Comparison of ENCODE assay signal across 1 cellular context in the genomic region with DNA sequence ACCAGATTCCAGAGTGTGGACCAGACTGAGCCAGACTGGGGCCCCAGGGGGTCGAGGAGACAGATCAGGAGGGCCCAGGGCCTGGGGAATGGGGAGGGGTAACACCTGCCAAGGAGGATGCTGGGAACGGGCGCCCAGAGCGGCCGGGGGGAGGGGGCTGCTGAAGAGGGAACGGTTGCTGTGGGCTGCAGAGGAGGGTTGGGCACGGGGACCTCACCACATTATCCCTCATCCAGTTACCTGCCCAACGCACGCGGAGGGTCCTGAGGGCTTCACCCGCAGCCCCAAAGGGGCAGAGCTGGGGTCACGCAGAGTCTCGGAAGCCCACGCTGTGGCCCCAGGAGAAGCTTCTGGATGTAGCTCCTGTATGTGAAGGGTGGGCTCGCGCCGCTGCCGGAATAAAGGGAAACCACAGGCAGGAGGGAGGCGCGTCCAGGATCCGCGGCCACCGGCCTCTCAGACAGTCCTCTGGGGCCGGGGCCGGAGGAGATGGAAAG.
TF ChIP-seq lines count a peak whose summit lies in the region.

No MANE protein-coding gene starts in this region.

TF ChIP-seq in GM12878, 131 proteins besides CTCF, POLR2A, EP300 and RAD21 (continues in another document):
- TF ChIP-seq RELB (IDR thresholded peaks at IDR 0.05; ENCODE audit: low read depth) (no peak), IKZF1 (conservative IDR thresholded peaks at IDR 0.05) (no peak), POU2F2 (IDR thresholded peaks at IDR 0.05; ENCODE audit: borderline replicate concordance, low read depth, low read length) (peak; percentile 25; the same call in 1 of the 3 replicates), MLLT1 (IDR thresholded peaks at IDR 0.05) (no peak), CBFB (IDR thresholded peaks at IDR 0.05; ENCODE audit: low read depth) (no peak), STAT1 (conservative IDR thresholded peaks at IDR 0.05) (no peak), MTA2 (IDR thresholded peaks at IDR 0.05; ENCODE audit: low read depth) (no peak), TCF12 (IDR thresholded peaks at IDR 0.05; ENCODE audit: low read depth, low read length) (0 out of 2 replicates have a peak, but pooled peaks have one; percentile 8), BACH1 (IDR thresholded peaks at IDR 0.05; ENCODE audit: borderline replicate concordance) (no peak), ZNF622 (IDR thresholded peaks at IDR 0.05) (no peak), TARDBP (IDR thresholded peaks at IDR 0.05; ENCODE audit: borderline replicate concordance) (no peak), NRF1 (conservative IDR thresholded peaks at IDR 0.05; ENCODE audit: low read depth, low read length) (no peak), DPF2 (IDR thresholded peaks at IDR 0.05) (no peak), SMAD1 (IDR thresholded peaks at IDR 0.05; ENCODE audit: low read depth, partially characterized antibody) (no peak), TAF1 (IDR thresholded peaks at IDR 0.05; ENCODE audit: borderline replicate concordance, low read depth, low read length) (no peak), EZH2 (IDR thresholded peaks at IDR 0.05; ENCODE audit: borderline replicate concordance, control insufficient read depth, low read depth, low read length) (no peak), IRF4 (IDR thresholded peaks at IDR 0.05; ENCODE audit: low read depth, low read length) (no peak), NFXL1 (IDR thresholded peaks at IDR 0.05; ENCODE audit: borderline replicate concordance) (no peak), RUNX3 (IDR thresholded peaks at IDR 0.05; ENCODE audit: low read length) (peak; percentile 29; the same call in 1 of the 2 replicates), MYC (IDR thresholded peaks at IDR 0.05; ENCODE audit: insufficient read depth, insufficient read length, insufficient replicate concordance, low read length, severe bottlenecking) (no peak), RFX5 (IDR thresholded peaks at IDR 0.05; ENCODE audit: low read depth, low read length) (no peak), PAX8 (IDR thresholded peaks at IDR 0.05) (no peak), PML (IDR thresholded peaks at IDR 0.05; ENCODE audit: low read length) (peak; percentile 57; the same call in 1 of the 2 replicates), ETV6 (conservative IDR thresholded peaks at IDR 0.05 in 1 of 2, IDR thresholded peaks at IDR 0.05 in 1 of 2; ENCODE audit: borderline replicate concordance in 1 of 2, low read depth in 1 of 2) (no peak), ZBED1 (IDR thresholded peaks at IDR 0.05; ENCODE audit: borderline replicate concordance) (0 out of 2 replicates have a peak, but pooled peaks have one; percentile 48)
- TF ChIP-seq, protein P1, sequence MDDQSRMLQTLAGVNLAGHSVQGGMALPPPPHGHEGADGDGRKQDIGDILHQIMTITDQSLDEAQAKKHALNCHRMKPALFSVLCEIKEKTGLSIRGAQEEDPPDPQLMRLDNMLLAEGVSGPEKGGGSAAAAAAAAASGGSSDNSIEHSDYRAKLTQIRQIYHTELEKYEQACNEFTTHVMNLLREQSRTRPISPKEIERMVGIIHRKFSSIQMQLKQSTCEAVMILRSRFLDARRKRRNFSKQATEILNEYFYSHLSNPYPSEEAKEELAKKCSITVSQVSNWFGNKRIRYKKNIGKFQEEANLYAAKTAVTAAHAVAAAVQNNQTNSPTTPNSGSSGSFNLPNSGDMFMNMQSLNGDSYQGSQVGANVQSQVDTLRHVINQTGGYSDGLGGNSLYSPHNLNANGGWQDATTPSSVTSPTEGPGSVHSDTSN (IDR thresholded peaks at IDR 0.05; ENCODE audit: insufficient replicate concordance, low read depth, low read length) = peak; percentile 19
- TF ChIP-seq, protein P2, sequence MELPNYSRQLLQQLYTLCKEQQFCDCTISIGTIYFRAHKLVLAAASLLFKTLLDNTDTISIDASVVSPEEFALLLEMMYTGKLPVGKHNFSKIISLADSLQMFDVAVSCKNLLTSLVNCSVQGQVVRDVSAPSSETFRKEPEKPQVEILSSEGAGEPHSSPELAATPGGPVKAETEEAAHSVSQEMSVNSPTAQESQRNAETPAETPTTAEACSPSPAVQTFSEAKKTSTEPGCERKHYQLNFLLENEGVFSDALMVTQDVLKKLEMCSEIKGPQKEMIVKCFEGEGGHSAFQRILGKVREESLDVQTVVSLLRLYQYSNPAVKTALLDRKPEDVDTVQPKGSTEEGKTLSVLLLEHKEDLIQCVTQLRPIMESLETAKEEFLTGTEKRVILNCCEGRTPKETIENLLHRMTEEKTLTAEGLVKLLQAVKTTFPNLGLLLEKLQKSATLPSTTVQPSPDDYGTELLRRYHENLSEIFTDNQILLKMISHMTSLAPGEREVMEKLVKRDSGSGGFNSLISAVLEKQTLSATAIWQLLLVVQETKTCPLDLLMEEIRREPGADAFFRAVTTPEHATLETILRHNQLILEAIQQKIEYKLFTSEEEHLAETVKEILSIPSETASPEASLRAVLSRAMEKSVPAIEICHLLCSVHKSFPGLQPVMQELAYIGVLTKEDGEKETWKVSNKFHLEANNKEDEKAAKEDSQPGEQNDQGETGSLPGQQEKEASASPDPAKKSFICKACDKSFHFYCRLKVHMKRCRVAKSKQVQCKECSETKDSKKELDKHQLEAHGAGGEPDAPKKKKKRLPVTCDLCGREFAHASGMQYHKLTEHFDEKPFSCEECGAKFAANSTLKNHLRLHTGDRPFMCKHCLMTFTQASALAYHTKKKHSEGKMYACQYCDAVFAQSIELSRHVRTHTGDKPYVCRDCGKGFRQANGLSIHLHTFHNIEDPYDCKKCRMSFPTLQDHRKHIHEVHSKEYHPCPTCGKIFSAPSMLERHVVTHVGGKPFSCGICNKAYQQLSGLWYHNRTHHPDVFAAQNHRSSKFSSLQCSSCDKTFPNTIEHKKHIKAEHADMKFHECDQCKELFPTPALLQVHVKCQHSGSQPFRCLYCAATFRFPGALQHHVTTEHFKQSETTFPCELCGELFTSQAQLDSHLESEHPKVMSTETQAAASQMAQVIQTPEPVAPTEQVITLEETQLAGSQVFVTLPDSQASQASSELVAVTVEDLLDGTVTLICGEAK (IDR thresholded peaks at IDR 0.05; ENCODE audit: borderline replicate concordance) = no peak
- TF ChIP-seq, protein P3, sequence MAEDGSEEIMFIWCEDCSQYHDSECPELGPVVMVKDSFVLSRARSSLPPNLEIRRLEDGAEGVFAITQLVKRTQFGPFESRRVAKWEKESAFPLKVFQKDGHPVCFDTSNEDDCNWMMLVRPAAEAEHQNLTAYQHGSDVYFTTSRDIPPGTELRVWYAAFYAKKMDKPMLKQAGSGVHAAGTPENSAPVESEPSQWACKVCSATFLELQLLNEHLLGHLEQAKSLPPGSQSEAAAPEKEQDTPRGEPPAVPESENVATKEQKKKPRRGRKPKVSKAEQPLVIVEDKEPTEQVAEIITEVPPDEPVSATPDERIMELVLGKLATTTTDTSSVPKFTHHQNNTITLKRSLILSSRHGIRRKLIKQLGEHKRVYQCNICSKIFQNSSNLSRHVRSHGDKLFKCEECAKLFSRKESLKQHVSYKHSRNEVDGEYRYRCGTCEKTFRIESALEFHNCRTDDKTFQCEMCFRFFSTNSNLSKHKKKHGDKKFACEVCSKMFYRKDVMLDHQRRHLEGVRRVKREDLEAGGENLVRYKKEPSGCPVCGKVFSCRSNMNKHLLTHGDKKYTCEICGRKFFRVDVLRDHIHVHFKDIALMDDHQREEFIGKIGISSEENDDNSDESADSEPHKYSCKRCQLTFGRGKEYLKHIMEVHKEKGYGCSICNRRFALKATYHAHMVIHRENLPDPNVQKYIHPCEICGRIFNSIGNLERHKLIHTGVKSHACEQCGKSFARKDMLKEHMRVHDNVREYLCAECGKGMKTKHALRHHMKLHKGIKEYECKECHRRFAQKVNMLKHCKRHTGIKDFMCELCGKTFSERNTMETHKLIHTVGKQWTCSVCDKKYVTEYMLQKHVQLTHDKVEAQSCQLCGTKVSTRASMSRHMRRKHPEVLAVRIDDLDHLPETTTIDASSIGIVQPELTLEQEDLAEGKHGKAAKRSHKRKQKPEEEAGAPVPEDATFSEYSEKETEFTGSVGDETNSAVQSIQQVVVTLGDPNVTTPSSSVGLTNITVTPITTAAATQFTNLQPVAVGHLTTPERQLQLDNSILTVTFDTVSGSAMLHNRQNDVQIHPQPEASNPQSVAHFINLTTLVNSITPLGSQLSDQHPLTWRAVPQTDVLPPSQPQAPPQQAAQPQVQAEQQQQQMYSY (CRISPR knock-in tag; IDR thresholded peaks at IDR 0.05) = no peak
- TF ChIP-seq, protein P4, sequence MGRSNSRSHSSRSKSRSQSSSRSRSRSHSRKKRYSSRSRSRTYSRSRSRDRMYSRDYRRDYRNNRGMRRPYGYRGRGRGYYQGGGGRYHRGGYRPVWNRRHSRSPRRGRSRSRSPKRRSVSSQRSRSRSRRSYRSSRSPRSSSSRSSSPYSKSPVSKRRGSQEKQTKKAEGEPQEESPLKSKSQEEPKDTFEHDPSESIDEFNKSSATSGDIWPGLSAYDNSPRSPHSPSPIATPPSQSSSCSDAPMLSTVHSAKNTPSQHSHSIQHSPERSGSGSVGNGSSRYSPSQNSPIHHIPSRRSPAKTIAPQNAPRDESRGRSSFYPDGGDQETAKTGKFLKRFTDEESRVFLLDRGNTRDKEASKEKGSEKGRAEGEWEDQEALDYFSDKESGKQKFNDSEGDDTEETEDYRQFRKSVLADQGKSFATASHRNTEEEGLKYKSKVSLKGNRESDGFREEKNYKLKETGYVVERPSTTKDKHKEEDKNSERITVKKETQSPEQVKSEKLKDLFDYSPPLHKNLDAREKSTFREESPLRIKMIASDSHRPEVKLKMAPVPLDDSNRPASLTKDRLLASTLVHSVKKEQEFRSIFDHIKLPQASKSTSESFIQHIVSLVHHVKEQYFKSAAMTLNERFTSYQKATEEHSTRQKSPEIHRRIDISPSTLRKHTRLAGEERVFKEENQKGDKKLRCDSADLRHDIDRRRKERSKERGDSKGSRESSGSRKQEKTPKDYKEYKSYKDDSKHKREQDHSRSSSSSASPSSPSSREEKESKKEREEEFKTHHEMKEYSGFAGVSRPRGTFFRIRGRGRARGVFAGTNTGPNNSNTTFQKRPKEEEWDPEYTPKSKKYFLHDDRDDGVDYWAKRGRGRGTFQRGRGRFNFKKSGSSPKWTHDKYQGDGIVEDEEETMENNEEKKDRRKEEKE (IDR thresholded peaks at IDR 0.05) = no peak
- TF ChIP-seq, protein P5, sequence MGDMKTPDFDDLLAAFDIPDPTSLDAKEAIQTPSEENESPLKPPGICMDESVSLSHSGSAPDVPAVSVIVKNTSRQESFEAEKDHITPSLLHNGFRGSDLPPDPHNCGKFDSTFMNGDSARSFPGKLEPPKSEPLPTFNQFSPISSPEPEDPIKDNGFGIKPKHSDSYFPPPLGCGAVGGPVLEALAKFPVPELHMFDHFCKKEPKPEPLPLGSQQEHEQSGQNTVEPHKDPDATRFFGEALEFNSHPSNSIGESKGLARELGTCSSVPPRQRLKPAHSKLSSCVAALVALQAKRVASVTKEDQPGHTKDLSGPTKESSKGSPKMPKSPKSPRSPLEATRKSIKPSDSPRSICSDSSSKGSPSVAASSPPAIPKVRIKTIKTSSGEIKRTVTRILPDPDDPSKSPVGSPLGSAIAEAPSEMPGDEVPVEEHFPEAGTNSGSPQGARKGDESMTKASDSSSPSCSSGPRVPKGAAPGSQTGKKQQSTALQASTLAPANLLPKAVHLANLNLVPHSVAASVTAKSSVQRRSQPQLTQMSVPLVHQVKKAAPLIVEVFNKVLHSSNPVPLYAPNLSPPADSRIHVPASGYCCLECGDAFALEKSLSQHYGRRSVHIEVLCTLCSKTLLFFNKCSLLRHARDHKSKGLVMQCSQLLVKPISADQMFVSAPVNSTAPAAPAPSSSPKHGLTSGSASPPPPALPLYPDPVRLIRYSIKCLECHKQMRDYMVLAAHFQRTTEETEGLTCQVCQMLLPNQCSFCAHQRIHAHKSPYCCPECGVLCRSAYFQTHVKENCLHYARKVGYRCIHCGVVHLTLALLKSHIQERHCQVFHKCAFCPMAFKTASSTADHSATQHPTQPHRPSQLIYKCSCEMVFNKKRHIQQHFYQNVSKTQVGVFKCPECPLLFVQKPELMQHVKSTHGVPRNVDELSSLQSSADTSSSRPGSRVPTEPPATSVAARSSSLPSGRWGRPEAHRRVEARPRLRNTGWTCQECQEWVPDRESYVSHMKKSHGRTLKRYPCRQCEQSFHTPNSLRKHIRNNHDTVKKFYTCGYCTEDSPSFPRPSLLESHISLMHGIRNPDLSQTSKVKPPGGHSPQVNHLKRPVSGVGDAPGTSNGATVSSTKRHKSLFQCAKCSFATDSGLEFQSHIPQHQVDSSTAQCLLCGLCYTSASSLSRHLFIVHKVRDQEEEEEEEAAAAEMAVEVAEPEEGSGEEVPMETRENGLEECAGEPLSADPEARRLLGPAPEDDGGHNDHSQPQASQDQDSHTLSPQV (IDR thresholded peaks at IDR 0.05) = no peak
